1 cellular context compared by ENCODE assay signal in the genomic region with DNA sequence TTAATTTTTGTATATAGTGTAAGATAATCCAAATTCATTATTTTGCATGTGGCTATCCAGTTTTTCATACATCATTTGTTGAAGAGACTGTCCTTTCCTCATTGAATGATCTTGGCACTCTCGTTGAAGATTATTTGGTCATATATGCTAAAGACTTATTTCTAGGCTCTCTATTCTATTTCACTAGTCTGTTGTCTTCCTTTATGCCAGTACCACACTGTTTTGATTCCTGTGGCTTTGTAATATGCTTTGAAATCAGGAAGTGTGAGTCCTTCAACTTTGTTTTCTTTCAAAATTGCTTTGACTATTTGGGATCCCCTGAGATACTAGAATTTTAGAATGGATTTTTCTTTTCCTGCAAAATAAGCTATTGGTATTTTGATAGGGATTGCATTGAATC.
A peak's percentile ranks its signal among the peaks of the same experiment; 100 is the strongest.
TF ChIP-seq lines count a peak whose summit lies in the region.

No MANE protein-coding gene starts in this region.

TF ChIP-seq in HEK293, 187 proteins besides CTCF, POLR2A, EP300 and RAD21 (continued from another document):
- TF ChIP-seq, protein P1, sequence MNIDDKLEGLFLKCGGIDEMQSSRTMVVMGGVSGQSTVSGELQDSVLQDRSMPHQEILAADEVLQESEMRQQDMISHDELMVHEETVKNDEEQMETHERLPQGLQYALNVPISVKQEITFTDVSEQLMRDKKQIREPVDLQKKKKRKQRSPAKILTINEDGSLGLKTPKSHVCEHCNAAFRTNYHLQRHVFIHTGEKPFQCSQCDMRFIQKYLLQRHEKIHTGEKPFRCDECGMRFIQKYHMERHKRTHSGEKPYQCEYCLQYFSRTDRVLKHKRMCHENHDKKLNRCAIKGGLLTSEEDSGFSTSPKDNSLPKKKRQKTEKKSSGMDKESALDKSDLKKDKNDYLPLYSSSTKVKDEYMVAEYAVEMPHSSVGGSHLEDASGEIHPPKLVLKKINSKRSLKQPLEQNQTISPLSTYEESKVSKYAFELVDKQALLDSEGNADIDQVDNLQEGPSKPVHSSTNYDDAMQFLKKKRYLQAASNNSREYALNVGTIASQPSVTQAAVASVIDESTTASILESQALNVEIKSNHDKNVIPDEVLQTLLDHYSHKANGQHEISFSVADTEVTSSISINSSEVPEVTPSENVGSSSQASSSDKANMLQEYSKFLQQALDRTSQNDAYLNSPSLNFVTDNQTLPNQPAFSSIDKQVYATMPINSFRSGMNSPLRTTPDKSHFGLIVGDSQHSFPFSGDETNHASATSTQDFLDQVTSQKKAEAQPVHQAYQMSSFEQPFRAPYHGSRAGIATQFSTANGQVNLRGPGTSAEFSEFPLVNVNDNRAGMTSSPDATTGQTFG (tag by site-specific recombination; IDR thresholded peaks at IDR 0.05; ENCODE audit: borderline replicate concordance) = no peak
- TF ChIP-seq, protein P2, sequence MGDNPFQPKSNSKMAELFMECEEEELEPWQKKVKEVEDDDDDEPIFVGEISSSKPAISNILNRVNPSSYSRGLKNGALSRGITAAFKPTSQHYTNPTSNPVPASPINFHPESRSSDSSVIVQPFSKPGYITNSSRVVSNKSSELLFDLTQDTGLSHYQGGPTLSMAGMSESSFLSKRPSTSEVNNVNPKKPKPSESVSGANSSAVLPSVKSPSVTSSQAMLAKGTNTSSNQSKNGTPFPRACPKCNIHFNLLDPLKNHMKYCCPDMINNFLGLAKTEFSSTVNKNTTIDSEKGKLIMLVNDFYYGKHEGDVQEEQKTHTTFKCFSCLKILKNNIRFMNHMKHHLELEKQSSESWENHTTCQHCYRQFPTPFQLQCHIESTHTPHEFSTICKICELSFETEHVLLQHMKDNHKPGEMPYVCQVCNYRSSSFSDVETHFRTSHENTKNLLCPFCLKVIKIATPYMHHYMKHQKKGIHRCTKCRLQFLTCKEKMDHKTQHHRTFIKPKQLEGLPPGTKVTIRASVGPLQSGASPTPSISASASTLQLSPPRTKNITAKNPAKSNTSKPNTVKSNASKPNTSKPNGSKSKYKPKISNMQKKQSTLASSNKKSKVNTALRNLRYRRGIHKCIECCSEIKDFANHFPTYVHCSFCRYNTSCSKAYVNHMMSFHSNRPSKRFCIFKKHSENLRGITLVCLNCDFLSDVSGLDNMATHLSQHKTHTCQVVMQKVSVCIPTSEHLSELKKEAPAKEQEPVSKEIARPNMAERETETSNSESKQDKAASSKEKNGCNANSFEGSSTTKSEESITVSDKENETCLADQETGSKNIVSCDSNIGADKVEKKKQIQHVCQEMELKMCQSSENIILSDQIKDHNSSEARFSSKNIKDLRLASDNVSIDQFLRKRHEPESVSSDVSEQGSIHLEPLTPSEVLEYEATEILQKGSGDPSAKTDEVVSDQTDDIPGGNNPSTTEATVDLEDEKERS (tag by site-specific recombination; IDR thresholded peaks at IDR 0.05) = 0 out of 2 replicates have a peak, but pooled peaks have one; percentile 60
- peak; percentile 20 for TF ChIP-seq SETDB1 (IDR thresholded peaks at IDR 0.05; ENCODE audit: insufficient read length, low read length)
